In genomic region chr3:75960031-75960430, GRCh38 we compare ENCODE assay signal across 8 cellular contexts.
A peak's percentile ranks its signal among the peaks of the same experiment; 100 is the strongest.
DNase-seq lines count a peak whose midpoint lies in the region; ATAC-seq, FAIRE-seq and TF ChIP-seq lines count a peak whose summit lies in the region.
"Not testable (repeated sequence)": the region's sequence is repeated elsewhere in the genome, so short reads cannot be mapped to it uniquely, and the experiment has no call there.

No MANE protein-coding gene starts in this region.

- not testable (repeated sequence) for TF ChIP-seq CTCF in A549 (IDR thresholded peaks at IDR 0.05); K562 (IDR thresholded peaks at IDR 0.05 in 2 of 3, conservative IDR thresholded peaks at IDR 0.05 in 1 of 3; ENCODE audit: insufficient read depth in 2 of 3, low read depth in 1 of 3, low read length in 3 of 3); H1 (IDR thresholded peaks at IDR 0.05; ENCODE audit: control extremely low read depth in 1 of 3, insufficient read depth in 1 of 3, low read depth in 1 of 3, low read length in 3 of 3); fibroblast of pulmonary artery (IDR thresholded peaks at IDR 0.05; ENCODE audit: low read length, missing control alignments); mesothelial cell of epicardium (IDR thresholded peaks at IDR 0.05; ENCODE audit: unreplicated experiment)

- not testable (repeated sequence) for H3K23ac ChIP-seq in H1 (ENCODE audit: insufficient read length)

- H4K8ac ChIP-seq in H1 (ENCODE audit: extremely low read depth, insufficient read depth, low read length), result not testable (repeated sequence)

- not testable (repeated sequence) for H3K4me3 ChIP-seq in A549; K562; H1 (ENCODE audit: extremely low read depth in 1 of 4, insufficient read depth in 2 of 4, low read depth in 3 of 4, low read length in 4 of 4); fibroblast of pulmonary artery (replicated peaks; ENCODE audit: low read depth, low read length)

- peaks cover 26% of the 10 kb centered on the region for H3K36me3 Mint-ChIP-seq in mesothelial cell of epicardium

- not testable (repeated sequence) for ATAC-seq in A549, K562

- not testable (repeated sequence) for TF ChIP-seq RAD21 in A549 (conservative IDR thresholded peaks at IDR 0.05 in 1 of 2, IDR thresholded peaks at IDR 0.05 in 1 of 2); K562 (CRISPR knock-in tag; conservative IDR thresholded peaks at IDR 0.05 in 1 of 2, IDR thresholded peaks at IDR 0.05 in 1 of 2); H1 (IDR thresholded peaks at IDR 0.05 in 1 of 2, conservative IDR thresholded peaks at IDR 0.05 in 1 of 2; ENCODE audit: low read depth in 2 of 2, low read length in 2 of 2)

- peaks cover 28% of the 10 kb centered on the region for H3K4me1 Mint-ChIP-seq in mesothelial cell of epicardium

- H3K4me3 Mint-ChIP-seq in mesothelial cell of epicardium, result not testable (repeated sequence)

- H2BK20ac ChIP-seq in H1 (ENCODE audit: low read length), result not testable (repeated sequence)

- H3K23me2 ChIP-seq in H1 (ENCODE audit: low read depth, low read length), result not testable (repeated sequence)

- WGBS in A549 (ENCODE audit: missing lambda C conversion rate), result 4% methylated on average over 2 of the region's 2 CpGs
- WGBS in K562 (ENCODE audit: insufficient coverage, low coverage, missing lambda C conversion rate), result 0% methylated on average over 2 of the region's 2 CpGs
- 87% methylated on average over 2 of the region's 2 CpGs; no CpG with 5 or more reads in 1 of the 2 experiments for WGBS in H1 (ENCODE audit: extremely low coverage in 1 of 2, insufficient coverage in 1 of 2, insufficient read length in 1 of 2, insufficient replicate concordance in 2 of 2, low coverage in 1 of 2, low lambda C conversion rate in 2 of 2, missing lambda C conversion rate in 1 of 2), 2 experiments

- H3K79me2 ChIP-seq in K562 (ENCODE audit: control insufficient read depth, insufficient read depth, low read length); H1 (ENCODE audit: control insufficient read depth in 1 of 2, insufficient read depth in 2 of 2, low read length in 2 of 2): not testable (repeated sequence)

- intact Hi-C loops in K562 (cut with micrococcal nuclease), result not testable (repeated sequence)

- H2BK5ac ChIP-seq in H1 (ENCODE audit: low read depth, low read length), result not testable (repeated sequence)

- H3K9ac ChIP-seq in K562 (ENCODE audit: insufficient read depth in 1 of 2, low read depth in 2 of 2, low read length in 2 of 2); H1 (replicated peaks in 1 of 4; ENCODE audit: extremely low read depth in 1 of 4, low read depth in 3 of 4, low read length in 3 of 4): not testable (repeated sequence)

- DNase-seq in A549 (ENCODE audit: low read depth in 1 of 2, low spot score in 1 of 2); K562 (ENCODE audit: extremely low read depth in 1 of 4, low spot score in 3 of 4); H1 (ENCODE audit: low read depth in 1 of 2, low spot score in 2 of 2); mesothelial cell of epicardium (ENCODE audit: low spot score in 2 of 2, unreplicated experiment in 2 of 2): not testable (repeated sequence)
- DNase-seq in HCEC 1CT (peak; percentile 6), amniotic epithelial cell (ENCODE audit: low read depth) (peak; percentile 71), fibroblast of pulmonary artery (ENCODE audit: low read depth) (peak; percentile 3), kidney tubule cell (ENCODE audit: low spot score) (peak; percentile 64)

- H3K27me3 ChIP-seq in K562 (ENCODE audit: control insufficient read depth in 2 of 2, insufficient read depth in 2 of 2, low read length in 2 of 2); H1 (replicated peaks in 1 of 4; ENCODE audit: control insufficient read depth in 3 of 4, extremely low read depth in 1 of 4, insufficient read depth in 3 of 4, low read length in 3 of 4): not testable (repeated sequence)

- H2AK5ac ChIP-seq in H1 (ENCODE audit: low read depth, low read length), result not testable (repeated sequence)

- H3K9me1 ChIP-seq in K562 (ENCODE audit: control insufficient read depth, insufficient read depth, low read length), result not testable (repeated sequence)

- H2BK15ac ChIP-seq in H1 (ENCODE audit: low read length), result not testable (repeated sequence)

- H3K9me3 ChIP-seq in A549; K562 (replicated peaks; ENCODE audit: control insufficient read depth, insufficient read depth, low read depth, low read length); H1 (ENCODE audit: insufficient read depth in 2 of 2, low read depth in 1 of 2, low read length in 1 of 2): not testable (repeated sequence)

- not testable (repeated sequence) for H2BK12ac ChIP-seq in H1 (ENCODE audit: low read depth, low read length)

- H3K56ac ChIP-seq in H1 (replicated peaks; ENCODE audit: insufficient read length, low read depth, low read length), result not testable (repeated sequence)

- not testable (repeated sequence) for H3K4me2 ChIP-seq in A549; K562 (ENCODE audit: insufficient read depth, low read length); H1 (ENCODE audit: insufficient read depth in 1 of 2, low read depth in 2 of 2, low read length in 2 of 2)

- H3K36me3 ChIP-seq in K562 (ENCODE audit: control insufficient read depth, insufficient read depth, low read length); H1 (ENCODE audit: control insufficient read depth in 2 of 4, insufficient read depth in 4 of 4, low read length in 3 of 4): not testable (repeated sequence)

- not testable (repeated sequence) for H3K14ac ChIP-seq in H1 (ENCODE audit: insufficient read length)

- not testable (repeated sequence) for H3K4me1 ChIP-seq in A549; K562 (replicated peaks in 1 of 2; ENCODE audit: control insufficient read depth in 2 of 2, insufficient read depth in 2 of 2, low read length in 2 of 2); H1 (replicated peaks in 1 of 4; ENCODE audit: control insufficient read depth in 3 of 4, insufficient read depth in 4 of 4, low read length in 3 of 4)

- H4K5ac ChIP-seq in H1 (ENCODE audit: insufficient read length, low read depth, low read length), result not testable (repeated sequence)

- in situ Hi-C loops in K562 (cut with MboI), result not testable (repeated sequence)

- H3K79me1 ChIP-seq in H1 (ENCODE audit: low read depth, low read length), result not testable (repeated sequence)

- not testable (repeated sequence) for BruUV-seq in K562 (replicated peaks; lab: Mats Ljungman, UMichigan)

- not testable (repeated sequence) for H3K4ac ChIP-seq in H1 (replicated peaks; ENCODE audit: insufficient read length, low read depth, low read length)

- H4K20me1 ChIP-seq in K562 (replicated peaks; ENCODE audit: control insufficient read depth, insufficient read depth, low read length); H1 (replicated peaks in 1 of 2; ENCODE audit: control insufficient read depth in 1 of 2, insufficient read depth in 2 of 2, low read length in 2 of 2): not testable (repeated sequence)

- not testable (repeated sequence) for TF ChIP-seq POLR2A in A549 (IDR thresholded peaks at IDR 0.05; ENCODE audit: low read length); K562 (conservative IDR thresholded peaks at IDR 0.05); H1 (IDR thresholded peaks at IDR 0.05; ENCODE audit: control extremely low read depth in 1 of 2, low read depth in 2 of 2, low read length in 2 of 2)

- not testable (repeated sequence) for H2BK120ac ChIP-seq in H1 (replicated peaks; ENCODE audit: low read depth, low read length)

- not testable (repeated sequence) for H2AFZ ChIP-seq in K562 (ENCODE audit: low read depth, low read length); H1 (ENCODE audit: low read length)

- H3K27ac Mint-ChIP-seq in mesothelial cell of epicardium, result peak overlapping the region; percentile 12

- not testable (repeated sequence) for TF ChIP-seq EP300 in A549 (IDR thresholded peaks at IDR 0.05); K562 (IDR thresholded peaks at IDR 0.05; ENCODE audit: low read length); H1 (IDR thresholded peaks at IDR 0.05; ENCODE audit: borderline replicate concordance in 1 of 2, low read depth in 2 of 2, low read length in 2 of 2)

- not testable (repeated sequence) for H4K91ac ChIP-seq in H1 (replicated peaks; ENCODE audit: insufficient read length, low read length)

- H3K18ac ChIP-seq in H1 (ENCODE audit: extremely low read depth, low read length), result not testable (repeated sequence)

- H3K27me3 Mint-ChIP-seq in mesothelial cell of epicardium (ENCODE audit: low read depth), result not testable (repeated sequence)

- CTCF ChIA-PET in A549 (lab: Yijun Ruan, JAX); K562 (lab: Yijun Ruan, JAX; ENCODE audit: low intra/inter-chr PET ratio): not testable (repeated sequence)
- CTCF ChIA-PET in H1 (lab: Charles Lee; ENCODE audit: partially characterized antibody), result interaction anchor here (0.6 kb wide), 1 partner anchor 106 kb away, joined by 3 read pairs; no protein-coding TSS in a partner anchor

- peak; percentile 76 for FAIRE-seq in A549 (lab: Jason Lieb, UNC)
- peak; percentile 6 for FAIRE-seq in K562 (lab: Jason Lieb, UNC)
- FAIRE-seq in H1 (lab: Jason Lieb, UNC), result peak; percentile 45

- H3K27ac ChIP-seq in A549; K562 (ENCODE audit: extremely low read depth, low read depth, low read length); H1 (ENCODE audit: low read depth, low read length): not testable (repeated sequence)

- peaks cover 25% of the 10 kb centered on the region for H3K9me3 Mint-ChIP-seq in mesothelial cell of epicardium

- POLR2A ChIA-PET in A549 (lab: Yijun Ruan, JAX); K562 (lab: Yijun Ruan, JAX); H1 (lab: Charles Lee; ENCODE audit: partially characterized antibody): not testable (repeated sequence)
